In genomic region chr2:6222296-6222695, GRCh38 we compare ENCODE assay signal across 20 cellular contexts.
"Had no signal": no experiment of that assay in that cellular context is flagged by ENCODE, and none has a peak within 500 bp of the region (broad histone marks: within the 10 kb centered on the region; RNA-seq: fewer than 3 reads in every experiment).

No MANE protein-coding gene starts in this region.

- H3K4me3 Mint-ChIP-seq: T-helper 17 cell had no signal

- DNase-seq: KBM-7, MG63, NCI-H1092, NCI-H1417, NCI-H1436 treated with DMSO at 0.1 percent for 48 hours, NCI-H1694, NCI-H187 treated with DMSO at 0.1 percent for 48 hours, NCI-H2029 treated with DMSO at 0.1 percent for 48 hours, NCI-H2171 treated with DMSO at 0.1 percent for 48 hours, NCI-H345, NCI-H526 treated with DMSO at 0.1 percent for 48 hours, NCI-H774, PC-3, Right ventricle myocardium superior, SIG-M5, T-helper 1 cell, T-helper 17 cell had no signal

- H3K27ac ChIP-seq: SJSA1, SK-N-MC had no signal

- ATAC-seq: Panc1, PC-3, T-helper 17 cell had no signal

- H3K36me3 ChIP-seq: MG63, SJSA1 had no signal

- H3K27me3 Mint-ChIP-seq: T-helper 17 cell had no signal

- H3K27ac Mint-ChIP-seq: T-helper 17 cell had no signal

- H3K27me3 ChIP-seq: MG63, SJSA1 had no signal

- H3K9me3 ChIP-seq: MG63, SJSA1 had no signal

- H3K4me3 ChIP-seq: MG63, SJSA1, SK-N-MC had no signal

- H3K4me1 ChIP-seq: SJSA1 had no signal

- H3K4me1 Mint-ChIP-seq: T-helper 17 cell had no signal
